21 cellular contexts compared by ENCODE assay signal in genomic region chr14:61589691-61590521, GRCh38.
DNase-seq lines count a peak whose midpoint lies in the region; ATAC-seq, FAIRE-seq and TF ChIP-seq lines count a peak whose summit lies in the region.
"Had no signal": no experiment of that assay in that cellular context is flagged by ENCODE, and none has a peak within 500 bp of the region (broad histone marks: within the 10 kb centered on the region; RNA-seq: fewer than 3 reads in every experiment).

No MANE protein-coding gene starts in this region.

- H3K27ac Mint-ChIP-seq in natural killer cell treated with Interleukin-12 subunit alpha and Interleukin-12 subunit beta and Interleukin-15 and Interleukin-18, amount 100 ng/mL, for 72 hours: peak overlapping the region; percentile 43 to 45
- no peak overlapping the region for H3K27ac Mint-ChIP-seq in natural killer cell
- H3K27ac Mint-ChIP-seq: activated B cell treated with CpG ODN at 0.5 μM for 24 hours; activated T-helper 2 cell treated with anti-CD3 and anti-CD28 coated beads, Interferon-gamma antibody, Interleukin-2, Interleukin-4, amounts not matched to agents 10 μg/mL and 5 μg/mL and 100 μg/mL, durations not matched to agents 14 hours and 24 hours and 36 hours; immature natural killer cell had no signal

- no peak for DNase-seq in natural killer cell treated with Interleukin-12 subunit alpha and Interleukin-12 subunit beta and Interleukin-15 and Interleukin-18, amount 100 ng/mL, for 72 hours (ENCODE audit: low spot score)
- no peak for DNase-seq in natural killer cell
- DNase-seq in NCI-H82 (lab: John Stamatoyannopoulos, UW): peak; percentile 72
- DNase-seq in kidney: peak; percentile 82
- no peak for DNase-seq in NCI-H526 (lab: John Stamatoyannopoulos, UW)
- no peak for DNase-seq in KG1 (lab: John Stamatoyannopoulos, UW)
- no peak for DNase-seq in GOT3 (lab: John Stamatoyannopoulos, UW)
- DNase-seq: activated B cell treated with CpG ODN at 0.5 μM for 24 hours; Caco-2; effector CD4-positive, alpha-beta T cell; head of caudate nucleus; immature natural killer cell; NCI-H1105 treated with DMSO at 0.1 percent for 48 hours; NCI-H2171 treated with DMSO at 0.1 percent for 48 hours; right cardiac atrium had no signal

- H3K27me3 ChIP-seq in gastroesophageal sphincter: no peaks in the 10 kb centered on the region
- H3K27me3 ChIP-seq: adrenal gland had no signal

- peak in 1 of 2 donors; percentile 57 for ATAC-seq in natural killer cell treated with Interleukin-12 subunit alpha and Interleukin-12 subunit beta and Interleukin-15 and Interleukin-18, amount 100 ng/mL, for 72 hours
- ATAC-seq in natural killer cell: no peak
- ATAC-seq in gastroesophageal sphincter: no peak
- ATAC-seq: K562, right cardiac atrium had no signal

- FAIRE-seq in kidney (lab: Jason Lieb, UNC): no peak
- FAIRE-seq: GM12892, K562, urothelium cell line had no signal

- WGBS in gastroesophageal sphincter (ENCODE audit: low coverage in 1 of 2), 2 donors: 86% methylated on average over 9 of the region's 11 CpGs; no CpG with 5 or more reads in 1 of the 2 donors

- peaks cover 12 to 28% of the 10 kb centered on the region in 2 donors for H3K4me1 ChIP-seq in kidney (ENCODE audit: control insufficient read depth in 1 of 2, insufficient read depth in 1 of 2, low read depth in 1 of 2, low read length in 2 of 2)
- H3K4me1 ChIP-seq in gastroesophageal sphincter: peaks cover 16 to 51% (median 30%) of the 10 kb centered on the region in 3 donors
- H3K4me1 ChIP-seq: Caco-2 had no signal

- peaks cover 68 to 71% of the 10 kb centered on the region in 2 donors for H3K4me1 Mint-ChIP-seq in natural killer cell treated with Interleukin-12 subunit alpha and Interleukin-12 subunit beta and Interleukin-15 and Interleukin-18, amount 100 ng/mL, for 72 hours (ENCODE audit: low read depth in 2 of 2)
- H3K4me1 Mint-ChIP-seq in natural killer cell: peaks cover 15 to 33% of the 10 kb centered on the region in 2 donors

- no peak for TF ChIP-seq POLR2A in gastroesophageal sphincter (IDR thresholded peaks at IDR 0.05)

- TF ChIP-seq CTCF in natural killer cell (IDR thresholded peaks at IDR 0.05) (no peak), kidney (IDR thresholded peaks at IDR 0.05; ENCODE audit: borderline replicate concordance, extremely low read depth, insufficient read depth) (no peak), gastroesophageal sphincter (IDR thresholded peaks at IDR 0.05) (no peak)

- H3K4me3 Mint-ChIP-seq in natural killer cell treated with Interleukin-12 subunit alpha and Interleukin-12 subunit beta and Interleukin-15 and Interleukin-18, amount 100 ng/mL, for 72 hours: peak overlapping the region; percentile 28
- H3K4me3 Mint-ChIP-seq in natural killer cell: no peak overlapping the region
- H3K4me3 Mint-ChIP-seq: activated B cell treated with CpG ODN at 0.5 μM for 24 hours, immature natural killer cell had no signal

- intact Hi-C loops in natural killer cell (cut with micrococcal nuclease) (loop anchor here (10.0 kb wide), 1 partner anchor 115 kb away; no protein-coding TSS in a partner anchor), kidney (cut with DNase I) (no loop called here)

- H3K27ac ChIP-seq in kidney (ENCODE audit: low read depth in 2 of 2, low read length in 2 of 2) (peak overlapping the region; percentile 12 to 42), gastroesophageal sphincter (peak overlapping the region in 2 of 4 donors; percentile 5 to 80)
- H3K27ac ChIP-seq: adrenal gland had no signal

- TF ChIP-seq EP300 in gastroesophageal sphincter (IDR thresholded peaks at IDR 0.05): no peak

- H3K27me3 Mint-ChIP-seq in natural killer cell treated with Interleukin-12 subunit alpha and Interleukin-12 subunit beta and Interleukin-15 and Interleukin-18, amount 100 ng/mL, for 72 hours: no peaks in the 10 kb centered on the region
- peaks cover 0 to 6% of the 10 kb centered on the region in 2 donors for H3K27me3 Mint-ChIP-seq in natural killer cell (ENCODE audit: low read depth in 2 of 2)
- H3K27me3 Mint-ChIP-seq: activated B cell treated with CpG ODN at 0.5 μM for 24 hours had no signal

- H3K36me3 Mint-ChIP-seq in natural killer cell treated with Interleukin-12 subunit alpha and Interleukin-12 subunit beta and Interleukin-15 and Interleukin-18, amount 100 ng/mL, for 72 hours: peaks cover 10% of the 10 kb centered on the region
- H3K36me3 Mint-ChIP-seq in natural killer cell: no peaks in the 10 kb centered on the region
- H3K36me3 Mint-ChIP-seq: immature natural killer cell had no signal

- H3K9me3 Mint-ChIP-seq in natural killer cell treated with Interleukin-12 subunit alpha and Interleukin-12 subunit beta and Interleukin-15 and Interleukin-18, amount 100 ng/mL, for 72 hours: no peaks in the 10 kb centered on the region
- H3K9me3 Mint-ChIP-seq in natural killer cell: no peaks in the 10 kb centered on the region
- H3K9me3 Mint-ChIP-seq: immature natural killer cell had no signal

- H3K4me3 ChIP-seq in kidney (ENCODE audit: low read length in 2 of 2): no peak overlapping the region
- H3K4me3 ChIP-seq in gastroesophageal sphincter: no peak overlapping the region
- H3K4me3 ChIP-seq: adrenal gland, K562 had no signal

- no peaks in the 10 kb centered on the region for H3K36me3 ChIP-seq in kidney (ENCODE audit: control insufficient read depth in 1 of 2, insufficient read depth in 2 of 2, low read length in 2 of 2)
- no peaks in the 10 kb centered on the region for H3K36me3 ChIP-seq in gastroesophageal sphincter
- H3K36me3 ChIP-seq: adrenal gland had no signal

- H3K9ac ChIP-seq in kidney (ENCODE audit: low read length in 2 of 2): no peak overlapping the region

- H3K9me3 ChIP-seq in kidney (ENCODE audit: control insufficient read depth in 1 of 2, low read length in 2 of 2) (no peaks in the 10 kb centered on the region), gastroesophageal sphincter (peaks cover 0 to 5% (median 0%) of the 10 kb centered on the region in 3 donors)
- H3K9me3 ChIP-seq: adrenal gland, Caco-2 had no signal

Comparison
In these comparisons a context has a peak if more than half of its experiments do, and no peak if none do; other contexts are left out.
1. H3K27ac Mint-ChIP-seq: peak in natural killer cell treated with Interleukin-12 subunit alpha and Interleukin-12 subunit beta and Interleukin-15 and Interleukin-18, amount 100 ng/mL, for 72 hours (2 of 2); none in natural killer cell (0 of 2).
2. DNase-seq: peak in NCI-H82 (single experiment) and kidney (single experiment); none in natural killer cell treated with Interleukin-12 subunit alpha and Interleukin-12 subunit beta and Interleukin-15 and Interleukin-18, amount 100 ng/mL, for 72 hours (single experiment), natural killer cell (single experiment), NCI-H526 (0 of 2), KG1 (single experiment) and GOT3 (single experiment).